In genomic region chr2:233055362-233055761, GRCh38 we compare ENCODE assay signal across 12 cellular contexts. TPM values are rescaled to one million over a fixed set of nuclear protein-coding genes. Genes with fewer than 3 reads are reported as not detected.
"Had no signal": no experiment of that assay in that cellular context is flagged by ENCODE, and none has a peak within 500 bp of the region (broad histone marks: within the 10 kb centered on the region; RNA-seq: fewer than 3 reads in every experiment).

No MANE protein-coding gene starts in this region.

- H3K4me3 ChIP-seq: GM23248, GM23338, HAP-1 had no signal

- H3K4me1 ChIP-seq: HAP-1 had no signal

- DNase-seq: GOT3, H7, H9, HCEC 1CT, HFFc6 had no signal

- H3K9ac ChIP-seq: GM23248 had no signal

- H3K9me3 ChIP-seq: HAP-1 had no signal

- H3K4me2 ChIP-seq: GM23338 had no signal

- H3K27ac ChIP-seq: GM23248 had no signal

- H2AFZ ChIP-seq: GM23248, GM23338 had no signal

- H3K27ac Mint-ChIP-seq: GM23338, H9, HFFc6 had no signal

- H3K36me3 ChIP-seq: HAP-1 had no signal

- H3K4me3 Mint-ChIP-seq: GM23338, H9, HFFc6 had no signal

- H3K9me3 Mint-ChIP-seq: GM23338, H9, HFFc6 had no signal

- ATAC-seq: GM23338, HCT116 had no signal

- FAIRE-seq: H1, H54 had no signal

RNA-seq across cellular contexts. Expression of gene INPP5D, which starts 4.8 kb away (rescaled TPM):
- total RNA-seq: GM23248 had no signal

RNA-seq across cellular contexts. Expression of gene NEU2, which starts 22.9 kb away (rescaled TPM):
- total RNA-seq: GM23248, GM23338, H1, H4, H7, H9, HFFc6 had no signal
- polyA plus RNA-seq: GM23248, GM23338 had no signal

RNA-seq across cellular contexts. Expression of gene NGEF, which starts 42.3 kb away (rescaled TPM):
- polyA plus RNA-seq: GM23248 had no signal
